Comparison of ENCODE assay signal across 9 cellular contexts in genomic region chr14:50395448-50395847, GRCh38. TPM values are rescaled to one million over a fixed set of nuclear protein-coding genes. Genes with fewer than 3 reads are reported as not detected.
A peak's percentile ranks its signal among the peaks of the same experiment; 100 is the strongest.
DNase-seq lines count a peak whose midpoint lies in the region; ATAC-seq and TF ChIP-seq lines count a peak whose summit lies in the region.
"Had no signal": no experiment of that assay in that cellular context is flagged by ENCODE, and none has a peak within 500 bp of the region (broad histone marks: within the 10 kb centered on the region; RNA-seq: fewer than 3 reads in every experiment).

No MANE protein-coding gene starts in this region.

- peaks cover 9% of the 10 kb centered on the region for H3K4me1 Mint-ChIP-seq in T-helper 2 cell treated with Interferon-gamma antibody and Interleukin-4, amounts not matched to agents 5 μg/mL and 100 μg/mL, for 36 hours (ENCODE audit: low read depth)

- no peaks in the 10 kb centered on the region for H3K9me3 Mint-ChIP-seq in T-helper 2 cell treated with Interferon-gamma antibody and Interleukin-4, amounts not matched to agents 5 μg/mL and 100 μg/mL, for 36 hours

- peaks cover 2% of the 10 kb centered on the region for H3K4me1 ChIP-seq in mucosa of descending colon (ENCODE audit: low read depth)

- TF ChIP-seq CTCF in brain microvascular endothelial cell (IDR thresholded peaks at IDR 0.05; ENCODE audit: low read depth, low read length, missing control alignments) (no peak), mucosa of descending colon (IDR thresholded peaks at IDR 0.05) (no peak)

- ATAC-seq in left cardiac atrium (no peak), mucosa of descending colon (no peak)

- H3K9me3 ChIP-seq in mucosa of descending colon, result no peaks in the 10 kb centered on the region

- H3K36me3 Mint-ChIP-seq in T-helper 2 cell treated with Interferon-gamma antibody and Interleukin-4, amounts not matched to agents 5 μg/mL and 100 μg/mL, for 36 hours (ENCODE audit: low read depth), result no peaks in the 10 kb centered on the region

- H3K4me3 Mint-ChIP-seq in T-helper 2 cell treated with Interferon-gamma antibody and Interleukin-4, amounts not matched to agents 5 μg/mL and 100 μg/mL, for 36 hours, result no peak overlapping the region

- no peak overlapping the region for H3K27ac Mint-ChIP-seq in T-helper 2 cell treated with Interferon-gamma antibody and Interleukin-4, amounts not matched to agents 5 μg/mL and 100 μg/mL, for 36 hours

- intact Hi-C loops in left cardiac atrium (cut with DNase I), result no loop called here
- intact Hi-C loops in cardiac septum (cut with DNase I), result loop anchor here (5.0 kb wide), 2 partner anchors 53 to 73 kb away; no protein-coding TSS in a partner anchor
- intact Hi-C loops in mucosa of descending colon (cut with DNase I, micrococcal nuclease), result loop anchor here in 1 of 2 donors (10.0 kb wide), 1 partner anchor 81 kb away; the partner anchor contains the start of genes DMAC2L and L2HGDH

- no peaks in the 10 kb centered on the region for H3K27me3 ChIP-seq in brain microvascular endothelial cell (replicated peaks)

- H3K27ac ChIP-seq in brain microvascular endothelial cell, result no peak overlapping the region

- H3K27me3 Mint-ChIP-seq in T-helper 2 cell treated with Interferon-gamma antibody and Interleukin-4, amounts not matched to agents 5 μg/mL and 100 μg/mL, for 36 hours (ENCODE audit: low read depth), result peaks cover 36% of the 10 kb centered on the region

- in situ Hi-C loops in brain microvascular endothelial cell (cut with HindIII; ENCODE audit: low pct_ligation_motif_present, low sequenced_read_pairs), result no loop called here

- H3K36me3 ChIP-seq in brain microvascular endothelial cell (replicated peaks), result no peaks in the 10 kb centered on the region
- no peaks in the 10 kb centered on the region for H3K36me3 ChIP-seq in mucosa of descending colon (ENCODE audit: low read depth)

- H3K4me3 ChIP-seq in brain microvascular endothelial cell (ENCODE audit: low read depth, low read length) (peak overlapping the region; percentile 71), mucosa of descending colon (peak overlapping the region; percentile 9)

- DNase-seq in left cardiac atrium (peak; percentile 35), cardiac septum (ENCODE audit: low spot score) (no peak), brain microvascular endothelial cell (no peak), mucosa of descending colon (peak in 2 of 3 donors; percentile 47 to 55), ecto neural progenitor cell (ENCODE audit: low spot score) (no peak), LoVo (ENCODE audit: low spot score) (no peak), hippocampal formation (lab: John Stamatoyannopoulos, UW) (no peak)
- DNase-seq in T-helper 2 cell treated with Interferon-gamma antibody and Interleukin-4, amounts not matched to agents 5 μg/mL and 100 μg/mL, for 36 hours (ENCODE audit: low spot score), result no peak
- DNase-seq: H7 had no signal

RNA-seq across cellular contexts. Expression of gene CDKL1, which starts 1.2 kb away (rescaled TPM):
- total RNA-seq in left cardiac atrium (1 to 10 TPM; 2.9 to 3.0 TPM), cardiac septum (3.8 TPM), mucosa of descending colon (10 to 100 TPM; 31.0 to 70.4 (median 53.5) TPM)

Comparison
In these comparisons a context has a peak if more than half of its experiments do, and no peak if none do; other contexts are left out.
1. DNase-seq: peak in left cardiac atrium (single experiment) and mucosa of descending colon (2 of 3); none in cardiac septum (single experiment), brain microvascular endothelial cell (single experiment), ecto neural progenitor cell (single experiment), T-helper 2 cell treated with Interferon-gamma antibody and Interleukin-4, amounts not matched to agents 5 μg/mL and 100 μg/mL, for 36 hours (single experiment), LoVo (single experiment) and hippocampal formation (0 of 2).